24 cellular contexts compared by ENCODE assay signal in the genomic region with DNA sequence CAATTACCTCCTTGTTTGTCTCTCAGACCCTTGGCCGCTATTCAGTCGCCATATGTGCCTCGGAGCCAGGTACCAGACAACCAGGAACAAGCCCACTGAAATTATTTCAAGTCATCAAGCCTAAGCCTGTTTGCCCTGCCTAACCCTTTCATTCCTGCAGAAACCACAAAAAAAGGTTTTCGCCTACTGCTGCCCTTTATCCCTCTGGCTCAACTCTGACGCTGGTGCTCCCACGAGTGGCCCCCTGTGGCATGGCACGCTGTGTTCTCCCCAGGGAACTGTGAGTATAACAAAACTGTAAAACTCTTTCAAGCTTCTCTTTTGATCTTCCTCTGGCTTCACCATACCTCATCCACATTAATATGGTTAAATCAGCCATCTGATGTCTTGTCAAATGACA.
A peak's percentile ranks its signal among the peaks of the same experiment; 100 is the strongest.
DNase-seq lines count a peak whose midpoint lies in the region; ATAC-seq, FAIRE-seq and TF ChIP-seq lines count a peak whose summit lies in the region.
"Had no signal": no experiment of that assay in that cellular context is flagged by ENCODE, and none has a peak within 500 bp of the region (broad histone marks: within the 10 kb centered on the region; RNA-seq: fewer than 3 reads in every experiment).

No MANE protein-coding gene starts in this region.

- H3K4me2 ChIP-seq in H9 (ENCODE audit: insufficient read depth, insufficient read length, low read length), result no peak overlapping the region

- no peak overlapping the region for H3K27ac ChIP-seq in H9 (ENCODE audit: insufficient read length, low read depth, low read length)
- H3K27ac ChIP-seq in pancreas, result no peak overlapping the region
- H3K27ac ChIP-seq: psoas muscle, vagina had no signal

- H3K79me1 ChIP-seq in H9 (ENCODE audit: insufficient read depth, low read depth, low read length, poor library complexity, severe bottlenecking), result no peaks in the 10 kb centered on the region

- no peaks in the 10 kb centered on the region for H3K4me1 ChIP-seq in H9 (ENCODE audit: insufficient read depth, low read length)
- H3K4me1 ChIP-seq in pancreas, result no peaks in the 10 kb centered on the region
- H3K4me1 ChIP-seq: psoas muscle, vagina had no signal

- H3K9ac ChIP-seq in H9 (ENCODE audit: extremely low read depth, insufficient read length, low read length), result no peak overlapping the region

- H2BK15ac ChIP-seq in H9 (ENCODE audit: low read depth, low read length), result no peak overlapping the region

- no peak overlapping the region for H3K4ac ChIP-seq in H9 (ENCODE audit: low read depth, low read length)

- no peak overlapping the region for H3K18ac ChIP-seq in H9 (ENCODE audit: insufficient read length, low read depth, low read length)

- H3K4me3 ChIP-seq in astrocyte of the spinal cord (ENCODE audit: low read depth, low read length) (no peak overlapping the region), pancreas (no peak overlapping the region)
- H3K4me3 ChIP-seq: GM12878, psoas muscle, vagina had no signal

- no peaks in the 10 kb centered on the region for H3K23me2 ChIP-seq in H9 (ENCODE audit: insufficient read length, low read depth, low read length, poor library complexity, severe bottlenecking)

- no peaks in the 10 kb centered on the region for H3K9me3 Mint-ChIP-seq in H9
- no peaks in the 10 kb centered on the region for H3K9me3 Mint-ChIP-seq in nephron progenitor cell
- H3K9me3 Mint-ChIP-seq: neural crest cell had no signal

- H3K36me3 Mint-ChIP-seq in H9 (ENCODE audit: insufficient read depth in 1 of 3, low read depth in 3 of 3), result no peaks in the 10 kb centered on the region
- no peaks in the 10 kb centered on the region for H3K36me3 Mint-ChIP-seq in nephron progenitor cell (ENCODE audit: low read depth)
- H3K36me3 Mint-ChIP-seq: activated naive CD4-positive, alpha-beta T cell treated with anti-CD3 and anti-CD28 coated beads, Interleukin-2, amount 10 ng/mL, durations not matched to agents 7 days and 5 days; CD8-positive, alpha-beta memory T cell had no signal

- DNase-seq in H9, result peak; percentile 33
- peak; percentile 39 for DNase-seq in NCI-H345 treated with DMSO at 0.1 percent for 48 hours (lab: John Stamatoyannopoulos, UW; ENCODE audit: unreplicated experiment)
- DNase-seq in astrocyte of the spinal cord (ENCODE audit: low read depth, low spot score), result peak; percentile 3
- peak; percentile 30 for DNase-seq in nephron progenitor cell
- no peak for DNase-seq in pancreas
- DNase-seq: activated CD4-positive, alpha-beta T cell treated with anti-CD3 and anti-CD28 coated beads for 48 hours; activated naive CD4-positive, alpha-beta T cell treated with anti-CD3 and anti-CD28 coated beads, Interleukin-2, amount 10 ng/mL, durations not matched to agents 7 days and 5 days; activated T-cell treated with anti-CD3 and anti-CD28 coated beads, Interleukin-2, amount 50 U/mL, for 48 hours; CD8-positive, alpha-beta memory T cell; central memory CD4-positive, alpha-beta T cell; dermis blood vessel endothelial cell; DMS79; NCI-H1105; NCI-H526 treated with DMSO at 0.1 percent for 48 hours; psoas muscle; SIG-M5 had no signal

- H3K27me3 ChIP-seq in H9 (ENCODE audit: insufficient read depth, low read length) (no peaks in the 10 kb centered on the region), pancreas (no peaks in the 10 kb centered on the region)
- H3K27me3 ChIP-seq: vagina had no signal

- H3K27ac Mint-ChIP-seq in H9 (no peak overlapping the region), nephron progenitor cell (peak overlapping the region; percentile 70)
- H3K27ac Mint-ChIP-seq: activated naive CD4-positive, alpha-beta T cell treated with anti-CD3 and anti-CD28 coated beads, Interleukin-2, amount 10 ng/mL, durations not matched to agents 7 days and 5 days; CD8-positive, alpha-beta memory T cell had no signal

- no peaks in the 10 kb centered on the region for H3K79me2 ChIP-seq in H9 (ENCODE audit: insufficient read depth, low read length)

- no peak overlapping the region for H2BK20ac ChIP-seq in H9 (ENCODE audit: low read depth, low read length, poor library complexity, severe bottlenecking)

- H2AK5ac ChIP-seq in H9 (ENCODE audit: insufficient read length, low read length), result no peak overlapping the region

- in situ Hi-C loops in astrocyte of the spinal cord (cut with HindIII; ENCODE audit: low sequenced_read_pairs), result no loop called here

- no peaks in the 10 kb centered on the region for H3K36me3 ChIP-seq in pancreas
- H3K36me3 ChIP-seq: vagina had no signal

- no peak overlapping the region for H3T11ph ChIP-seq in H9 (ENCODE audit: low read length)

- H3K14ac ChIP-seq in H9 (ENCODE audit: insufficient read depth, low read length), result no peak overlapping the region

- no peak for FAIRE-seq in pancreas (lab: Jason Lieb, UNC)
- FAIRE-seq: endothelial cell of umbilical vein, GM12878, HTR-8/SVneo had no signal

- no peak overlapping the region for H2BK5ac ChIP-seq in H9 (ENCODE audit: insufficient read length, low read length)

- H4K91ac ChIP-seq in H9 (ENCODE audit: insufficient read length, low read depth, low read length), result no peak overlapping the region

- no peaks in the 10 kb centered on the region for H3K27me3 Mint-ChIP-seq in H9 (ENCODE audit: low read depth)
- no peaks in the 10 kb centered on the region for H3K27me3 Mint-ChIP-seq in nephron progenitor cell (ENCODE audit: low read depth, poor library complexity)
- H3K27me3 Mint-ChIP-seq: CD8-positive, alpha-beta memory T cell had no signal

- H3K23ac ChIP-seq in H9 (ENCODE audit: insufficient read length, low read depth, low read length), result no peak overlapping the region

- H3K4me1 Mint-ChIP-seq in H9 (peaks cover 17% of the 10 kb centered on the region in 2 experiments), nephron progenitor cell (peaks cover 28% of the 10 kb centered on the region)
- H3K4me1 Mint-ChIP-seq: CD8-positive, alpha-beta memory T cell had no signal

- H3K4me3 Mint-ChIP-seq in H9, result no peak overlapping the region
- H3K4me3 Mint-ChIP-seq in nephron progenitor cell, result peak overlapping the region; percentile 31
- H3K4me3 Mint-ChIP-seq: activated naive CD4-positive, alpha-beta T cell treated with anti-CD3 and anti-CD28 coated beads, Interleukin-2, amount 10 ng/mL, durations not matched to agents 7 days and 5 days; CD8-positive, alpha-beta memory T cell; neural crest cell had no signal

- H2AFZ ChIP-seq in H9 (ENCODE audit: low read length), result no peak overlapping the region

- intact Hi-C loops in pancreas (cut with DNase I), result no loop called here

- no peak overlapping the region for H2BK12ac ChIP-seq in H9 (ENCODE audit: insufficient read length, low read depth, low read length)

- no peak overlapping the region for H4K5ac ChIP-seq in H9 (ENCODE audit: insufficient read length, low read depth, low read length)

- H4K20me1 ChIP-seq in H9 (ENCODE audit: control insufficient read depth, insufficient read depth, insufficient read length), result no peaks in the 10 kb centered on the region

- TF ChIP-seq CTCF in H9 (conservative IDR thresholded peaks at IDR 0.05), result no peak
- no peak for TF ChIP-seq CTCF in astrocyte of the spinal cord (IDR thresholded peaks at IDR 0.05; ENCODE audit: low read depth, low read length)
- no peak for TF ChIP-seq CTCF in nephron progenitor cell (IDR thresholded peaks at IDR 0.05)
- TF ChIP-seq CTCF in pancreas (IDR thresholded peaks at IDR 0.05), result no peak

- H3K9me3 ChIP-seq in H9 (ENCODE audit: control insufficient read depth, low read depth, low read length) (no peaks in the 10 kb centered on the region), pancreas (no peaks in the 10 kb centered on the region)
- H3K9me3 ChIP-seq: psoas muscle, vagina had no signal

- no peak overlapping the region for H3K56ac ChIP-seq in H9 (ENCODE audit: insufficient read length, low read depth, low read length)

- whole genome bisulfite sequencing in H9 (ENCODE audit: extremely low coverage, insufficient read length, low lambda C conversion rate), result no CpG with 5 or more reads among the region's 7 CpGs
- 26 to 29% methylated on average over 7 of the region's 7 CpGs for WGBS in pancreas, 2 donors

- ATAC-seq in GM21526 (IDR thresholded peaks at IDR 0.05; ENCODE audit: low FRiP score, unreplicated experiment) (no peak), pancreas (no peak), GM18909 (IDR thresholded peaks at IDR 0.05; ENCODE audit: poor library complexity, unreplicated experiment) (no peak)
- ATAC-seq: GM12878, left lobe of liver, psoas muscle had no signal

- H4K8ac ChIP-seq in H9 (replicated peaks; ENCODE audit: insufficient read length, low read depth, low read length), result no peak overlapping the region

- H2BK120ac ChIP-seq in H9 (ENCODE audit: low read depth, low read length, poor library complexity, severe bottlenecking), result no peak overlapping the region

Comparison
In these comparisons a context has a peak if more than half of its experiments do, and no peak if none do; other contexts are left out.
1. DNase-seq: peak in H9 (single experiment), NCI-H345 treated with DMSO at 0.1 percent for 48 hours (single experiment), astrocyte of the spinal cord (single experiment) and nephron progenitor cell (single experiment); none in pancreas (0 of 6).